Comparison of ENCODE assay signal across 11 cellular contexts in the genomic region with DNA sequence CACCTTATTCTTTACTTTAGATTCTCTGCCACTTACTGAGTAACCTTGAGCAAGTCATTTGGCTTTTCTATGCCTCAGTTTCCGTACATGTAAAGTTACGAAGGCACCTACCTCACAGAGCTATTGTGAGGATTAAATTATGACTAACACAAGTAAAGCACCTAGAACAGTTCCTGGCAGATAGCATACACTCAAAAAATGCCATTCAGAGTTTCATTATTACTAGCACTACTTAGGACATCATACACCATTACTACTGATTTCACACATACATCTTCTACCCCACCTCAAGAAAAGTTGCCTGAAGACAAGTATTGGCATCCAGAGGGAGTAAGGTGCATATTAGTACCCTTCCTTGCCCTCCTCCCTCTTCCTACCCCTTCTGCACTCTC.
A peak's percentile ranks its signal among the peaks of the same experiment; 100 is the strongest.
DNase-seq lines count a peak whose midpoint lies in the region; ATAC-seq, FAIRE-seq and TF ChIP-seq lines count a peak whose summit lies in the region.
"Had no signal": no experiment of that assay in that cellular context is flagged by ENCODE, and none has a peak within 500 bp of the region (broad histone marks: within the 10 kb centered on the region; RNA-seq: fewer than 3 reads in every experiment).

No MANE protein-coding gene starts in this region.

- H3K27me3 Mint-ChIP-seq in T-helper 17 cell: peaks cover 26% of the 10 kb centered on the region

- no peak overlapping the region for H3K4me3 Mint-ChIP-seq in T-helper 17 cell
- H3K4me3 Mint-ChIP-seq: central memory CD8-positive, alpha-beta T cell had no signal

- no peak for TF ChIP-seq RAD21 in SK-N-SH (IDR thresholded peaks at IDR 0.05; ENCODE audit: low read length)

- WGBS in SK-N-SH (ENCODE audit: low lambda C conversion rate): 93% methylated on average over 2 of the region's 2 CpGs

- DNase-seq in kidney (no peak), T-helper 17 cell (no peak), SK-N-SH (no peak), NCI-H2081 (lab: John Stamatoyannopoulos, UW) (no peak), NCI-H345 treated with DMSO at 0.1 percent for 48 hours (lab: John Stamatoyannopoulos, UW; ENCODE audit: unreplicated experiment) (no peak)
- DNase-seq: gastrocnemius medialis, NCI-H226 had no signal

- H3K4me1 Mint-ChIP-seq in T-helper 17 cell: peaks cover 2% of the 10 kb centered on the region
- H3K4me1 Mint-ChIP-seq: central memory CD8-positive, alpha-beta T cell had no signal

- CTCF ChIA-PET in SK-N-SH (lab: Yijun Ruan, JAX): interaction anchor here (2.2 kb wide), 1 partner anchor 11 kb away, joined by 11 read pairs; no protein-coding TSS in a partner anchor

- H3K36me3 Mint-ChIP-seq in T-helper 17 cell (ENCODE audit: low read depth): no peaks in the 10 kb centered on the region

- H3K27me3 ChIP-seq in SK-N-SH (ENCODE audit: insufficient read depth): no peaks in the 10 kb centered on the region
- H3K27me3 ChIP-seq: gastrocnemius medialis had no signal

- no peak for FAIRE-seq in kidney (lab: Jason Lieb, UNC)

- peak overlapping the region; percentile 18 to 20 for H3K27ac ChIP-seq in kidney (ENCODE audit: low read depth in 2 of 2, low read length in 2 of 2)
- H3K27ac ChIP-seq in SK-N-SH (ENCODE audit: low read depth in 2 of 2, low read length in 1 of 2): no peak overlapping the region

- peak; percentile 98 for ATAC-seq in GM18858 (IDR thresholded peaks at IDR 0.05; ENCODE audit: unreplicated experiment)
- ATAC-seq in GM21390 (IDR thresholded peaks at IDR 0.05; ENCODE audit: unreplicated experiment): peak; percentile 95
- peak; percentile 81 for ATAC-seq in HG03095 (IDR thresholded peaks at IDR 0.05; ENCODE audit: unreplicated experiment)
- no peak for ATAC-seq in T-helper 17 cell
- ATAC-seq: gastrocnemius medialis had no signal

- H2AFZ ChIP-seq in SK-N-SH (ENCODE audit: low read depth): no peak overlapping the region

- H3K36me3 ChIP-seq in kidney (ENCODE audit: control insufficient read depth in 1 of 2, insufficient read depth in 2 of 2, low read length in 2 of 2) (peaks cover 6 to 20% of the 10 kb centered on the region in 2 donors), SK-N-SH (replicated peaks in 1 of 2; ENCODE audit: control insufficient read depth in 1 of 2, insufficient read depth in 2 of 2, low read length in 1 of 2) (peaks cover 3 to 10% of the 10 kb centered on the region in 2 experiments)
- H3K36me3 ChIP-seq: gastrocnemius medialis had no signal

- H3K4me3 ChIP-seq in kidney (ENCODE audit: low read length in 2 of 2) (peak overlapping the region in 1 of 2 donors; percentile 1), SK-N-SH (ENCODE audit: low read depth in 2 of 2, low read length in 1 of 2) (no peak overlapping the region)
- H3K4me3 ChIP-seq: gastrocnemius medialis had no signal

- POLR2A ChIA-PET in SK-N-SH (lab: Yijun Ruan, JAX): no interaction called here

- H4K20me1 ChIP-seq in SK-N-SH (ENCODE audit: insufficient read depth): no peaks in the 10 kb centered on the region

- intact Hi-C loops in kidney (cut with DNase I): no loop called here

- H3K9me2 ChIP-seq in SK-N-SH: no peaks in the 10 kb centered on the region

- H3K27ac Mint-ChIP-seq in T-helper 17 cell: no peak overlapping the region

- TF ChIP-seq EP300 in SK-N-SH (IDR thresholded peaks at IDR 0.05; ENCODE audit: borderline replicate concordance in 1 of 2, low read depth in 1 of 2, low read length in 1 of 2): no peak

- H3K4me1 ChIP-seq in kidney (ENCODE audit: control insufficient read depth in 1 of 2, insufficient read depth in 1 of 2, low read depth in 1 of 2, low read length in 2 of 2) (peaks cover 35 to 61% of the 10 kb centered on the region in 2 donors), SK-N-SH (ENCODE audit: control insufficient read depth in 1 of 2, insufficient read depth in 2 of 2, low read depth in 1 of 2, low read length in 1 of 2) (peaks cover 2 to 22% of the 10 kb centered on the region in 2 experiments)

- H3K9ac ChIP-seq in kidney (ENCODE audit: low read length in 2 of 2) (peak overlapping the region in 1 of 2 donors; percentile 23), SK-N-SH (no peak overlapping the region)

- peaks cover 22% of the 10 kb centered on the region for H3F3A ChIP-seq in SK-N-SH (replicated peaks; ENCODE audit: insufficient read depth)

- TF ChIP-seq CTCF in kidney (IDR thresholded peaks at IDR 0.05; ENCODE audit: borderline replicate concordance, extremely low read depth, insufficient read depth) (no peak), SK-N-SH (IDR thresholded peaks at IDR 0.05) (no peak)

- H3K79me2 ChIP-seq in SK-N-SH (ENCODE audit: insufficient read depth): peaks cover 6% of the 10 kb centered on the region; the same call in 1 of the 2 replicates

- H3K9me3 ChIP-seq in kidney (ENCODE audit: control insufficient read depth in 1 of 2, low read length in 2 of 2) (no peaks in the 10 kb centered on the region), T-helper 17 cell (ENCODE audit: control insufficient read depth, low read length, poor library complexity, severe bottlenecking) (no peaks in the 10 kb centered on the region), SK-N-SH (no peaks in the 10 kb centered on the region)
- H3K9me3 ChIP-seq: gastrocnemius medialis had no signal

- H3K4me2 ChIP-seq in SK-N-SH: no peak overlapping the region

TF ChIP-seq in SK-N-SH, 30 proteins besides CTCF, POLR2A, EP300 and RAD21:
- TF ChIP-seq FOSL2 (IDR thresholded peaks at IDR 0.05; ENCODE audit: borderline replicate concordance, low read depth) (no peak), RFX5 (IDR thresholded peaks at IDR 0.05; ENCODE audit: low read length) (no peak), FOXM1 (IDR thresholded peaks at IDR 0.05; ENCODE audit: low read depth) (no peak), YY1 (IDR thresholded peaks at IDR 0.05; ENCODE audit: low read depth) (no peak), MEF2A (IDR thresholded peaks at IDR 0.05; ENCODE audit: borderline replicate concordance, low read depth) (no peak), FOXJ3 (CRISPR knock-in tag; IDR thresholded peaks at IDR 0.05) (no peak), MAX (IDR thresholded peaks at IDR 0.05; ENCODE audit: low read depth) (no peak), MXI1 (IDR thresholded peaks at IDR 0.05; ENCODE audit: low read depth, low read length) (no peak), IRF3 (IDR thresholded peaks at IDR 0.05; ENCODE audit: low read depth, low read length) (no peak), TCF12 (IDR thresholded peaks at IDR 0.05) (no peak), NRF1 (IDR thresholded peaks at IDR 0.05; ENCODE audit: low read depth, low read length) (no peak), ELF1 (IDR thresholded peaks at IDR 0.05) (no peak), GABPA (IDR thresholded peaks at IDR 0.05; ENCODE audit: low read depth) (no peak), JUND (IDR thresholded peaks at IDR 0.05) (no peak), POLR2AphosphoS5 (IDR thresholded peaks at IDR 0.05; ENCODE audit: low read depth, low read length) (no peak), CHD2 (IDR thresholded peaks at IDR 0.05; ENCODE audit: low read length, partially characterized antibody) (no peak), SMC3 (IDR thresholded peaks at IDR 0.05; ENCODE audit: low read depth, low read length) (no peak)
- TF ChIP-seq, protein P1, sequence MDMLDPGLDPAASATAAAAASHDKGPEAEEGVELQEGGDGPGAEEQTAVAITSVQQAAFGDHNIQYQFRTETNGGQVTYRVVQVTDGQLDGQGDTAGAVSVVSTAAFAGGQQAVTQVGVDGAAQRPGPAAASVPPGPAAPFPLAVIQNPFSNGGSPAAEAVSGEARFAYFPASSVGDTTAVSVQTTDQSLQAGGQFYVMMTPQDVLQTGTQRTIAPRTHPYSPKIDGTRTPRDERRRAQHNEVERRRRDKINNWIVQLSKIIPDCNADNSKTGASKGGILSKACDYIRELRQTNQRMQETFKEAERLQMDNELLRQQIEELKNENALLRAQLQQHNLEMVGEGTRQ (IDR thresholded peaks at IDR 0.05; ENCODE audit: borderline replicate concordance, low read depth, low read length): no peak
- TF ChIP-seq, protein P2, sequence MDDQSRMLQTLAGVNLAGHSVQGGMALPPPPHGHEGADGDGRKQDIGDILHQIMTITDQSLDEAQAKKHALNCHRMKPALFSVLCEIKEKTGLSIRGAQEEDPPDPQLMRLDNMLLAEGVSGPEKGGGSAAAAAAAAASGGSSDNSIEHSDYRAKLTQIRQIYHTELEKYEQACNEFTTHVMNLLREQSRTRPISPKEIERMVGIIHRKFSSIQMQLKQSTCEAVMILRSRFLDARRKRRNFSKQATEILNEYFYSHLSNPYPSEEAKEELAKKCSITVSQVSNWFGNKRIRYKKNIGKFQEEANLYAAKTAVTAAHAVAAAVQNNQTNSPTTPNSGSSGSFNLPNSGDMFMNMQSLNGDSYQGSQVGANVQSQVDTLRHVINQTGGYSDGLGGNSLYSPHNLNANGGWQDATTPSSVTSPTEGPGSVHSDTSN (IDR thresholded peaks at IDR 0.05): no peak
TF ChIP-seq in SK-N-SH: peak in this region for 0.

Comparison
In these comparisons a context has a peak if more than half of its experiments do, and no peak if none do; other contexts are left out.
1. H3K27ac ChIP-seq: peak in kidney (2 of 2); none in SK-N-SH (0 of 2).